ENCODE assay signal across 22 cellular contexts in the genomic region with DNA sequence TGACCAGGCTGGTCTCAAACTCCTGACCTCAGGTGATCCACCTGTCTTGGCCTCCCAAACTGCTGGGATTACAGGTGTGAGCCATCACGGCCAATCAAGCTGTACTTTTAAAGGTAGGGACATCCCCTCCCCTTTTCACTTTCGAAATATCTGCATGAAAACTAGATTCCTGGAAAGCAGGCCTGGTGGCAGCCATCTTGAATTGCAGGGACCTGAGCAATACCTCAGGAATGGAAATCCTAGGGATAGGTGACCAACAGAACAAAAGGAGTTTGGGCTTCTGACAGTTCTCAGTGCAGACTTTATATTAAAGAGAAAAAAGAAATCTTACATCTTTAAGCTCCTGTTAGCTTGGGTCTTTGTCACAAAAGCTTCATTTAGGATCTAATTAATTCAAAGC.
"Had no signal": no experiment of that assay in that cellular context is flagged by ENCODE, and none has a peak within 500 bp of the region (broad histone marks: within the 10 kb centered on the region; RNA-seq: fewer than 3 reads in every experiment).

No MANE protein-coding gene starts in this region.

- H3K79me2 ChIP-seq: hepatocyte had no signal

- H3K9me3 ChIP-seq: breast epithelium, esophagus squamous epithelium, lower lobe of right lung, sigmoid colon, testis, upper lobe of left lung had no signal

- H3K9ac ChIP-seq: parathyroid adenoma had no signal

- H3K4me2 ChIP-seq: hepatocyte had no signal

- H3K36me3 ChIP-seq: breast epithelium had no signal

- DNase-seq: activated CD4-positive, alpha-beta T cell treated with anti-CD3 and anti-CD28 coated beads, Interleukin-2, amount 10 ng/mL, durations not matched to agents 7 days and 5 days; activated CD8-positive, alpha-beta T cell treated with anti-CD3 and anti-CD28 coated beads, Interleukin-2, amount 10 ng/mL, durations not matched to agents 7 days and 5 days; activated naive CD4-positive, alpha-beta T cell treated with Interleukin-2 at 50 U/mL for 16 hours; activated naive CD8-positive, alpha-beta T cell treated with anti-CD3 and anti-CD28 coated beads, Interleukin-2, amount 10 ng/mL, durations not matched to agents 7 days and 5 days; activated T-cell treated with anti-CD3 and anti-CD28 coated beads, Interleukin-2, amount 50 U/mL, for 24 hours; aorta; cerebellar nuclear complex; effector CD8-positive, alpha-beta T cell; esophagus squamous epithelium; islet precursor cell; lower lobe of right lung; natural killer cell; sigmoid colon; stimulated activated CD4-positive, alpha-beta T cell treated with anti-CD3 and anti-CD28 coated beads, Interleukin-4, amount 100 ng/mL, for 24 hours; T-cell; testis; upper lobe of left lung had no signal

- H2AFZ ChIP-seq: hepatocyte, parathyroid adenoma had no signal

- H3K4me1 ChIP-seq: breast epithelium, esophagus squamous epithelium, parathyroid adenoma, testis had no signal

- H3K27ac ChIP-seq: breast epithelium, esophagus squamous epithelium, hepatocyte, lower lobe of right lung, parathyroid adenoma, sigmoid colon, testis, upper lobe of left lung had no signal

- ATAC-seq: activated CD4-positive, CD25-positive, alpha-beta regulatory T cell treated with anti-CD3 and anti-CD28 coated beads, Interleukin-2, amount 50 U/mL, for 24 hours; activated CD8-positive, alpha-beta T cell treated with anti-CD3 and anti-CD28 coated beads, Interleukin-2, amount 10 ng/mL, durations not matched to agents 7 days and 5 days; lower lobe of right lung; natural killer cell; stimulated activated memory B cell treated with anti-CD40 and anti-IgM and Interleukin-4, amounts not matched to agents 10 μg/mL and 1 μg/mL and 100 μg/mL, for 72 hours; T-cell had no signal

- H3K4me3 ChIP-seq: breast epithelium, esophagus squamous epithelium, hepatocyte, lower lobe of right lung, sigmoid colon, testis, upper lobe of left lung had no signal

- H3K27me3 ChIP-seq: breast epithelium, esophagus squamous epithelium, hepatocyte, sigmoid colon, testis, upper lobe of left lung had no signal
